1 cellular context compared by ENCODE assay signal in genomic region chr1:58649555-58649954, GRCh38.
TF ChIP-seq lines count a peak whose summit lies in the region.

No MANE protein-coding gene starts in this region.

TF ChIP-seq in SK-N-SH treated with all-trans-retinoic acid at 6 μM for 48 hours, 23 proteins besides CTCF, POLR2A, EP300 and RAD21 (continued from another document):
- no peak for TF ChIP-seq TSHZ2 (CRISPR knock-in tag; IDR thresholded peaks at IDR 0.05)
- no peak for TF ChIP-seq POU6F1 (CRISPR knock-in tag; IDR thresholded peaks at IDR 0.05; ENCODE audit: borderline replicate concordance, low read depth)
- TF ChIP-seq ZNF565 (CRISPR knock-in tag; conservative IDR thresholded peaks at IDR 0.05; ENCODE audit: low read depth), result no peak
- no peak for TF ChIP-seq GLIS3 (CRISPR knock-in tag; IDR thresholded peaks at IDR 0.05)
- TF ChIP-seq TCF4 (CRISPR knock-in tag; IDR thresholded peaks at IDR 0.05; ENCODE audit: borderline replicate concordance), result no peak
- no peak for TF ChIP-seq ZC3H10 (CRISPR knock-in tag; IDR thresholded peaks at IDR 0.05)
- no peak for TF ChIP-seq SNAI2 (CRISPR knock-in tag; IDR thresholded peaks at IDR 0.05)
- no peak for TF ChIP-seq RARB (CRISPR knock-in tag; IDR thresholded peaks at IDR 0.05)
- no peak for TF ChIP-seq TOX (CRISPR knock-in tag; IDR thresholded peaks at IDR 0.05; ENCODE audit: borderline replicate concordance)
- no peak for TF ChIP-seq ZNF70 (CRISPR knock-in tag; IDR thresholded peaks at IDR 0.05)
- no peak for TF ChIP-seq CSRNP3 (CRISPR knock-in tag; IDR thresholded peaks at IDR 0.05)
- no peak for TF ChIP-seq PPARA (CRISPR knock-in tag; IDR thresholded peaks at IDR 0.05; ENCODE audit: borderline replicate concordance)
- TF ChIP-seq PATZ1 (CRISPR knock-in tag; IDR thresholded peaks at IDR 0.05; ENCODE audit: borderline replicate concordance), result no peak
- TF ChIP-seq ARNTL (CRISPR knock-in tag; IDR thresholded peaks at IDR 0.05; ENCODE audit: borderline replicate concordance, low read depth), result no peak
- no peak for TF ChIP-seq OSR1 (CRISPR knock-in tag; IDR thresholded peaks at IDR 0.05)
- TF ChIP-seq ZFP30 (CRISPR knock-in tag; IDR thresholded peaks at IDR 0.05), result no peak
